In the genomic region with DNA sequence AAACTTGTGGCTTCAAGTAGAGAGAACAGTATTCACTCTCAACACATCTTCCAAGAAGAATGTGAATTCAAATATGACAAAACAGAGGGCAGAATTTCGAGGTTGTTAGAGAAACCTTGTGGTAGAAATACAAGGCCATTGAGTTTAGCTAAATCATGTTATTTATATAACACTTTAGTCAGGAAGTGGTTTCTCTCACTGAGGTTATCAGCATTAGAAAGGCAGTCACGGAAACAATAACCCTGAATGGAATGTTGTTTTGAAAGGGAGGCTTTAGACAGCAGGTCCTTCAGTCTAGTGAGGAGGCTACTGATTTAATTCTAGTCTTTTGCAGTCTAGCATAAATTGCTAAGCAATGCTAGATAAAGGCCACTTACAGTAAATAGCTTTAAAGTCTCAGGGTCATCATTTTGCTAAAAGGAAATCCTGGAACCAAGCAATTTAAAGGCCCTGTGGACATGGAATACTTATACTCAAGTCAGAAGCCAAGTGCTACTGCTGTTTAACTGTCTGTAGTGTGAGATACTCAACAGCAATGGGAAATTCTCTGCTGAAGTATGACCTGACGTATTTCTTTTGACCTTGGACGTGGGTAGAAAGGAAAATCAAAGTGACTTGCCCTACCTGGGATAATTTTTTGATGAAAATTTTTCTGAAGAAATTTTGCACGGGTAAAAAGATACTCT, we compare ENCODE assay signal across 10 cellular contexts.
DNase-seq lines count a peak whose midpoint lies in the region; ATAC-seq, FAIRE-seq and TF ChIP-seq lines count a peak whose summit lies in the region.
"Had no signal": no experiment of that assay in that cellular context is flagged by ENCODE, and none has a peak within 500 bp of the region (broad histone marks: within the 10 kb centered on the region; RNA-seq: fewer than 3 reads in every experiment).

No MANE protein-coding gene starts in this region.

- intact Hi-C loops in cardiac septum (cut with DNase I), result no loop called here
- intact Hi-C loops in PC-3 (cut with micrococcal nuclease), result no loop called here
- intact Hi-C loops in kidney (cut with DNase I), result no loop called here

- CTCF ChIA-PET in PC-3 (lab: Charles Lee), result no interaction called here

- POLR2A ChIA-PET in PC-3 (lab: Charles Lee; ENCODE audit: unreplicated experiment), result no interaction called here

- H3K27ac ChIP-seq in cardiac muscle cell (peak overlapping the region; percentile 89), PC-3 (ENCODE audit: low read length) (no peak overlapping the region), kidney (ENCODE audit: low read depth in 2 of 2, low read length in 2 of 2) (no peak overlapping the region)

- H3K36me3 ChIP-seq in cardiac muscle cell (no peaks in the 10 kb centered on the region), PC-3 (ENCODE audit: low read depth, low read length) (no peaks in the 10 kb centered on the region), kidney (ENCODE audit: control insufficient read depth in 1 of 2, insufficient read depth in 2 of 2, low read length in 2 of 2) (no peaks in the 10 kb centered on the region)

- H3K4me1 ChIP-seq in cardiac muscle cell (ENCODE audit: low read depth) (peaks cover 11% of the 10 kb centered on the region), PC-3 (ENCODE audit: insufficient read depth, low read length) (no peaks in the 10 kb centered on the region), kidney (ENCODE audit: control insufficient read depth in 1 of 2, insufficient read depth in 1 of 2, low read depth in 1 of 2, low read length in 2 of 2) (no peaks in the 10 kb centered on the region)

- H3K4me3 ChIP-seq in cardiac muscle cell (no peak overlapping the region), PC-3 (ENCODE audit: low read length) (no peak overlapping the region), kidney (ENCODE audit: low read length in 2 of 2) (no peak overlapping the region)

- no TSS peak for BruUV-seq in PC-3 (replicated peaks; lab: Mats Ljungman, UMichigan)

- no peaks in the 10 kb centered on the region for H3K9me2 ChIP-seq in PC-3 (replicated peaks; ENCODE audit: low read length)

- no peak for ATAC-seq in PC-3
- ATAC-seq in HG02623 (IDR thresholded peaks at IDR 0.05; ENCODE audit: unreplicated experiment), result no peak
- no peak for ATAC-seq in HG03095 (IDR thresholded peaks at IDR 0.05; ENCODE audit: unreplicated experiment)

- H3K9me3 ChIP-seq in cardiac muscle cell (ENCODE audit: low read depth), result no peaks in the 10 kb centered on the region
- H3K9me3 ChIP-seq in PC-3 (ENCODE audit: low read length), result no peaks in the 10 kb centered on the region
- no peaks in the 10 kb centered on the region for H3K9me3 ChIP-seq in kidney (ENCODE audit: control insufficient read depth in 1 of 2, low read length in 2 of 2)

- no peak overlapping the region for H3K4me2 ChIP-seq in PC-3 (ENCODE audit: low read length)

- H3K9ac ChIP-seq in PC-3 (ENCODE audit: low read length), result no peak overlapping the region
- H3K9ac ChIP-seq in kidney (ENCODE audit: low read length in 2 of 2), result no peak overlapping the region

- no peaks in the 10 kb centered on the region for H3K27me3 ChIP-seq in cardiac muscle cell
- no peaks in the 10 kb centered on the region for H3K27me3 ChIP-seq in PC-3 (ENCODE audit: low read length)

- no peaks in the 10 kb centered on the region for H4K20me1 ChIP-seq in PC-3 (ENCODE audit: low read length)

- no peaks in the 10 kb centered on the region for H3F3A ChIP-seq in PC-3 (ENCODE audit: low read length, unreplicated experiment)

- no peak overlapping the region for H2AFZ ChIP-seq in PC-3 (ENCODE audit: low read length)

- TF ChIP-seq CTCF in cardiac muscle cell (IDR thresholded peaks at IDR 0.05; ENCODE audit: low read depth, low read length) (no peak), PC-3 (conservative IDR thresholded peaks at IDR 0.05; ENCODE audit: low read depth, low read length) (no peak), kidney (IDR thresholded peaks at IDR 0.05; ENCODE audit: borderline replicate concordance, extremely low read depth, insufficient read depth) (no peak)

- DNase-seq in cardiac muscle cell (ENCODE audit: low read depth in 1 of 2, low spot score in 1 of 2), result peak; percentile 32 to 55
- no peak for DNase-seq in cardiac septum (ENCODE audit: low spot score)
- DNase-seq in PC-3, result peak; percentile 9
- DNase-seq in iPS DF 19.7 (ENCODE audit: low read depth, low spot score), result peak; percentile 48
- no peak for DNase-seq in stimulated activated CD4-positive, alpha-beta T cell treated with anti-CD3 and anti-CD28 coated beads, Interleukin-4, amount 100 ng/mL, for 4 hours
- no peak for DNase-seq in kidney
- DNase-seq: SIG-M5 had no signal

- H3K79me2 ChIP-seq in PC-3 (ENCODE audit: low read length), result no peaks in the 10 kb centered on the region

- no peak for FAIRE-seq in kidney (lab: Jason Lieb, UNC)
- FAIRE-seq: colon had no signal

Comparison
In these comparisons a context has a peak if more than half of its experiments do, and no peak if none do; other contexts are left out.
1. DNase-seq: peak in cardiac muscle cell (2 of 2), PC-3 (single experiment) and iPS DF 19.7 (single experiment); none in cardiac septum (single experiment), stimulated activated CD4-positive, alpha-beta T cell treated with anti-CD3 and anti-CD28 coated beads, Interleukin-4, amount 100 ng/mL, for 4 hours (0 of 2) and kidney (single experiment).